In the genomic region with DNA sequence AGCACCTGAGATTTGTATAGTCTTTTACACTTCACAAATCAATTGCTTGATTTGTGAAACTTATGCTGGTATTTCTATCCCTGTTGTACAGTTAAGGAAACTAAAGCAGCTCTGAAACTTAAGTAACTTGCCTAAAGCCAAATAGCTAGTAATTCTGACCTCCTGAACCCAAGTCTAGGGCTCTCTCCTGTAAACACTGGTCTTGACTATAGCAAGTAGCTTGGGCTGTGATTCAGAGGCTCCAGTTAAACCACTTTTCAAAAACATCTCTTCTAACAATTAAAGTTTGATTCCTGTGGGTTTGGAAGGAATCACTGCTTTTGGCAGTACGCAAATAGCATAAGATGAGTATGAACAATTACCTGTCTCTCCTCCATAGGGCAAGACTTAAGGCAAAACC, we compare ENCODE assay signal across 20 cellular contexts. TPM values are rescaled to one million over a fixed set of nuclear protein-coding genes. Genes with fewer than 3 reads are reported as not detected.
DNase-seq lines count a peak whose midpoint lies in the region; ATAC-seq and TF ChIP-seq lines count a peak whose summit lies in the region.
"Had no signal": no experiment of that assay in that cellular context is flagged by ENCODE, and none has a peak within 500 bp of the region (broad histone marks: within the 10 kb centered on the region; RNA-seq: fewer than 3 reads in every experiment).

No MANE protein-coding gene starts in this region.

- no peak overlapping the region for H4K91ac ChIP-seq in neuronal stem cell (ENCODE audit: low read depth, low read length, poor library complexity)

- H3K4me2 ChIP-seq in neuronal stem cell (ENCODE audit: insufficient read depth, low read length, poor library complexity, severe bottlenecking) = no peak overlapping the region
- H3K4me2 ChIP-seq: A549, GM23338, KMS-11 had no signal

- no peak overlapping the region for H3K18ac ChIP-seq in neuronal stem cell (ENCODE audit: low read length)

- no peak overlapping the region for H2BK120ac ChIP-seq in neuronal stem cell (ENCODE audit: low read depth, low read length)

- DNase-seq in EL = peak; percentile 26
- DNase-seq in adipocyte (ENCODE audit: low read depth) = peak; percentile 46
- peak; percentile 36 for DNase-seq in epithelial cell of prostate (ENCODE audit: low read depth, low spot score)
- DNase-seq in neuronal stem cell (ENCODE audit: low spot score) = no peak
- no peak for DNase-seq in upper lobe of right lung
- DNase-seq in KG1 (lab: John Stamatoyannopoulos, UW) = no peak
- no peak for DNase-seq in iPS-NIHi7 (ENCODE audit: extremely low spot score)
- DNase-seq in HuH-7 (ENCODE audit: low spot score) = no peak
- DNase-seq: DND-41, MG63, NCI-H1092, NCI-H146, NCI-H2081 treated with DMSO at 0.1 percent for 48 hours, NCI-H510A treated with DMSO at 0.1 percent for 48 hours, NCI-H82, SHP77 treated with DMSO at 0.1 percent for 48 hours had no signal

- H3K36me3 ChIP-seq in adipocyte (ENCODE audit: control insufficient read depth, insufficient read depth, low read length, severe bottlenecking) (no peaks in the 10 kb centered on the region), neuronal stem cell (replicated peaks in 1 of 2; ENCODE audit: control insufficient read depth in 2 of 2, insufficient read depth in 2 of 2, low read length in 2 of 2) (no peaks in the 10 kb centered on the region), upper lobe of right lung (no peaks in the 10 kb centered on the region)
- H3K36me3 ChIP-seq: MG63 had no signal

- H3K27ac ChIP-seq in epithelial cell of prostate = no peak overlapping the region
- no peak overlapping the region for H3K27ac ChIP-seq in neuronal stem cell (replicated peaks; ENCODE audit: low read length)
- H3K27ac ChIP-seq in upper lobe of right lung = no peak overlapping the region
- H3K27ac ChIP-seq: A549, C4-2B, KMS-11 had no signal

- no peak overlapping the region for H2BK12ac ChIP-seq in neuronal stem cell (ENCODE audit: low read length)

- H3K23ac ChIP-seq in neuronal stem cell (ENCODE audit: low read depth, low read length, poor library complexity) = no peak overlapping the region

- H3K9ac ChIP-seq in adipocyte (ENCODE audit: low read length) = no peak overlapping the region
- no peak overlapping the region for H3K9ac ChIP-seq in neuronal stem cell (ENCODE audit: low read depth, low read length, poor library complexity)
- H3K9ac ChIP-seq: KMS-11 had no signal

- H3K27me3 ChIP-seq in adipocyte (replicated peaks; ENCODE audit: control insufficient read depth, insufficient read depth, low read length) (peaks cover 14% of the 10 kb centered on the region), neuronal stem cell (ENCODE audit: control insufficient read depth in 3 of 3, insufficient read depth in 3 of 3, low read depth in 1 of 3, low read length in 3 of 3) (peaks cover 0 to 2% (median 0%) of the 10 kb centered on the region in 3 experiments), upper lobe of right lung (no peaks in the 10 kb centered on the region)
- H3K27me3 ChIP-seq: MG63 had no signal

- peaks cover 12% of the 10 kb centered on the region for H3K9me3 ChIP-seq in adipocyte (ENCODE audit: control insufficient read depth, low read length)
- no peaks in the 10 kb centered on the region for H3K9me3 ChIP-seq in neuronal stem cell (replicated peaks in 1 of 2; ENCODE audit: control insufficient read depth in 2 of 2, insufficient read depth in 1 of 2, low read depth in 1 of 2, low read length in 2 of 2)
- peaks cover 3% of the 10 kb centered on the region for H3K9me3 ChIP-seq in upper lobe of right lung
- H3K9me3 ChIP-seq: MG63 had no signal

- no peak overlapping the region for H2AK5ac ChIP-seq in neuronal stem cell (ENCODE audit: low read depth, low read length)

- no peak overlapping the region for H3K14ac ChIP-seq in neuronal stem cell (ENCODE audit: low read length)

- H2AFZ ChIP-seq in neuronal stem cell (ENCODE audit: low read length) = peak overlapping the region; percentile 11
- H2AFZ ChIP-seq: GM23338 had no signal

- intact Hi-C loops in upper lobe of right lung (cut with DNase I) = no loop called here

- peaks cover 3% of the 10 kb centered on the region for H3K4me1 ChIP-seq in adipocyte (ENCODE audit: control insufficient read depth, insufficient read depth, low read length)
- peaks cover 2 to 14% of the 10 kb centered on the region in 2 donors for H3K4me1 ChIP-seq in neuronal stem cell (ENCODE audit: control insufficient read depth in 2 of 2, insufficient read depth in 1 of 2, low read depth in 1 of 2, low read length in 2 of 2)
- no peaks in the 10 kb centered on the region for H3K4me1 ChIP-seq in upper lobe of right lung

- no CpG with 5 or more reads among the region's 1 CpG for WGBS in neuronal stem cell (ENCODE audit: extremely low coverage in 2 of 2, insufficient read length in 2 of 2, insufficient replicate concordance in 1 of 2), 2 donors

- no peak for ATAC-seq in upper lobe of right lung
- ATAC-seq: A549, GM23338 had no signal

- no peaks in the 10 kb centered on the region for H3K79me1 ChIP-seq in neuronal stem cell (ENCODE audit: low read depth, low read length)

- H2BK5ac ChIP-seq in neuronal stem cell (ENCODE audit: low read length) = no peak overlapping the region

- no peak for TF ChIP-seq CTCF in upper lobe of right lung (IDR thresholded peaks at IDR 0.05)

- H3K4ac ChIP-seq in neuronal stem cell (ENCODE audit: low read length) = no peak overlapping the region

- no peak overlapping the region for H4K8ac ChIP-seq in neuronal stem cell (ENCODE audit: low read depth, low read length)

- H3K4me3 ChIP-seq in adipocyte (ENCODE audit: low read length) (no peak overlapping the region), neuronal stem cell (ENCODE audit: low read length in 2 of 2) (no peak overlapping the region), upper lobe of right lung (no peak overlapping the region)
- H3K4me3 ChIP-seq: A549, GM23338, MG63 had no signal

- H2BK15ac ChIP-seq in neuronal stem cell (ENCODE audit: low read length) = no peak overlapping the region

RNA-seq across cellular contexts. Expression of a gene that starts 18.5 kb away (rescaled TPM):
- 16.9 TPM for polyA plus RNA-seq in neuronal stem cell (2013, experiment 1 of 2)
- 17.6 TPM for polyA plus RNA-seq in neuronal stem cell (2013, experiment 2 of 2)
- total RNA-seq in upper lobe of right lung = 24.9 TPM

Comparison
In these comparisons a context has a peak if more than half of its experiments do, and no peak if none do; other contexts are left out.
1. DNase-seq: peak in EL (single experiment), adipocyte (single experiment) and epithelial cell of prostate (single experiment); none in neuronal stem cell (single experiment), upper lobe of right lung (single experiment), KG1 (single experiment), iPS-NIHi7 (single experiment) and HuH-7 (single experiment).